In genomic region chr10:91571671-91572070, GRCh38 we compare ENCODE assay signal across 34 cellular contexts.
"Had no signal": no experiment of that assay in that cellular context is flagged by ENCODE, and none has a peak within 500 bp of the region (broad histone marks: within the 10 kb centered on the region; RNA-seq: fewer than 3 reads in every experiment).

No MANE protein-coding gene starts in this region.

- H3K27me3 ChIP-seq: ascending aorta, esophagus muscularis mucosa, right atrium auricular region, upper lobe of left lung, vagina had no signal

- H3K27ac ChIP-seq: ascending aorta, esophagus muscularis mucosa, parathyroid adenoma, right atrium auricular region, upper lobe of left lung, vagina, VCaP had no signal

- FAIRE-seq: keratinocyte, TTC549 had no signal

- H3K4me1 ChIP-seq: ascending aorta, parathyroid adenoma, upper lobe of left lung, vagina had no signal

- H3K4me1 Mint-ChIP-seq: activated naive CD8-positive, alpha-beta T cell treated with anti-CD3 and anti-CD28 coated beads for 36 hours; stimulated activated memory B cell treated with anti-CD40 and anti-IgM and Interleukin-4, amounts not matched to agents 10 μg/mL and 1 μg/mL and 100 μg/mL, for 72 hours; stimulated activated naive CD8-positive, alpha-beta T cell treated with anti-CD3 and anti-CD28 coated beads, Interleukin-15, amount 100 ng/mL, for 72 hours had no signal

- H3K4me2 ChIP-seq: smooth muscle cell had no signal

- H3K4me3 ChIP-seq: ascending aorta, esophagus muscularis mucosa, right atrium auricular region, smooth muscle cell, upper lobe of left lung, vagina had no signal

- H2AFZ ChIP-seq: parathyroid adenoma had no signal

- H3K79me2 ChIP-seq: parathyroid adenoma had no signal

- H3K9me3 Mint-ChIP-seq: activated naive CD4-positive, alpha-beta T cell treated with anti-CD3 and anti-CD28 coated beads for 36 hours; activated naive CD8-positive, alpha-beta T cell treated with anti-CD3 and anti-CD28 coated beads for 36 hours; activated T-helper 1 cell treated with anti-CD3 and anti-CD28 coated beads, Interleukin-12 subunit alpha, Interleukin-12 subunit beta, Interleukin-2, Interleukin-4 antibody, amounts not matched to agents 30 ng/mL and 10 ng/mL and 1 ng/mL, durations not matched to agents 14 hours and 24 hours and 36 hours; stimulated activated naive CD8-positive, alpha-beta T cell treated with anti-CD3 and anti-CD28 coated beads, Interleukin-15, amount 100 ng/mL, for 72 hours had no signal

- H3K4me3 Mint-ChIP-seq: activated naive CD4-positive, alpha-beta T cell treated with anti-CD3 and anti-CD28 coated beads for 36 hours; activated naive CD8-positive, alpha-beta T cell treated with anti-CD3 and anti-CD28 coated beads for 36 hours; activated T-helper 1 cell treated with anti-CD3 and anti-CD28 coated beads, Interleukin-12 subunit alpha, Interleukin-12 subunit beta, Interleukin-2, Interleukin-4 antibody, amounts not matched to agents 30 ng/mL and 10 ng/mL and 1 ng/mL, durations not matched to agents 14 hours and 24 hours and 36 hours; mesothelial cell of epicardium; naive thymus-derived CD4-positive, alpha-beta T cell; neural crest cell; stimulated activated memory B cell treated with anti-CD40 and anti-IgM and Interleukin-4, amounts not matched to agents 10 μg/mL and 1 μg/mL and 100 μg/mL, for 72 hours; stimulated activated naive CD8-positive, alpha-beta T cell treated with anti-CD3 and anti-CD28 coated beads, Interleukin-15, amount 100 ng/mL, for 72 hours; T-helper 1 cell treated with Interleukin-12 subunit alpha and Interleukin-12 subunit beta and Interleukin-4 antibody, amounts not matched to agents 30 μg/mL and 1 μg/mL, for 36 hours had no signal

- H3K9ac ChIP-seq: parathyroid adenoma had no signal

- H3K9me3 ChIP-seq: ascending aorta, esophagus muscularis mucosa, right atrium auricular region, upper lobe of left lung, vagina had no signal

- H3K36me3 Mint-ChIP-seq: activated naive CD8-positive, alpha-beta T cell treated with anti-CD3 and anti-CD28 coated beads for 36 hours; mesothelial cell of epicardium; stimulated activated memory B cell treated with anti-CD40 and anti-IgM and Interleukin-4, amounts not matched to agents 10 μg/mL and 1 μg/mL and 100 μg/mL, for 72 hours had no signal

- ATAC-seq: left colon; naive thymus-derived CD4-positive, alpha-beta T cell; stimulated activated memory B cell treated with anti-CD40 and anti-IgM and Interleukin-4, amounts not matched to agents 10 μg/mL and 1 μg/mL and 100 μg/mL, for 72 hours; stimulated activated naive CD8-positive, alpha-beta T cell treated with anti-CD3 and anti-CD28 coated beads, Interleukin-15, amount 100 ng/mL, for 72 hours had no signal

- H3K27ac Mint-ChIP-seq: activated naive CD4-positive, alpha-beta T cell treated with anti-CD3 and anti-CD28 coated beads for 36 hours; activated naive CD8-positive, alpha-beta T cell treated with anti-CD3 and anti-CD28 coated beads for 36 hours; activated T-helper 1 cell treated with anti-CD3 and anti-CD28 coated beads, Interleukin-12 subunit alpha, Interleukin-12 subunit beta, Interleukin-2, Interleukin-4 antibody, amounts not matched to agents 30 ng/mL and 10 ng/mL and 1 ng/mL, durations not matched to agents 14 hours and 24 hours and 36 hours; mesothelial cell of epicardium; naive thymus-derived CD4-positive, alpha-beta T cell; stimulated activated memory B cell treated with anti-CD40 and anti-IgM and Interleukin-4, amounts not matched to agents 10 μg/mL and 1 μg/mL and 100 μg/mL, for 72 hours; stimulated activated naive CD8-positive, alpha-beta T cell treated with anti-CD3 and anti-CD28 coated beads, Interleukin-15, amount 100 ng/mL, for 72 hours; T-helper 1 cell treated with Interleukin-12 subunit alpha and Interleukin-12 subunit beta and Interleukin-4 antibody, amounts not matched to agents 30 μg/mL and 1 μg/mL, for 36 hours had no signal

- H3K36me3 ChIP-seq: ascending aorta, esophagus muscularis mucosa, right atrium auricular region, upper lobe of left lung, vagina had no signal

- DNase-seq: activated CD4-positive, alpha-beta T cell treated with anti-CD3 and anti-CD28 coated beads for 4 hours; activated CD4-positive, alpha-beta T cell treated with anti-CD3 and anti-CD28 coated beads, Interleukin-2, amount 50 U/mL, for 4 hours; activated CD8-positive, alpha-beta memory T cell treated with anti-CD3 and anti-CD28 coated beads for 24 hours; activated effector memory CD4-positive, alpha-beta T cell treated with anti-CD3 and anti-CD28 coated beads, Interleukin-2, amount 50 U/mL, for 16 hours; activated naive CD4-positive, alpha-beta T cell treated with anti-CD3 and anti-CD28 coated beads for 36 hours; activated naive CD8-positive, alpha-beta T cell treated with anti-CD3 and anti-CD28 coated beads for 36 hours; activated T-cell treated with anti-CD3 and anti-CD28 coated beads, Interleukin-2, amount 50 U/mL, for 1 hour; caudate nucleus; head of caudate nucleus; hippocampal formation; left colon; naive thymus-derived CD4-positive, alpha-beta T cell; nucleus accumbens; stimulated activated CD4-positive, alpha-beta T cell treated with anti-CD3 and anti-CD28 coated beads, Interleukin-1b, Interleukin-23, amount 100 ng/mL, for 48 hours; stimulated activated CD4-positive, alpha-beta T cell treated with anti-CD3 and anti-CD28 coated beads, Interleukin-4, amount 100 ng/mL, for 4 hours; stimulated activated CD8-positive, alpha-beta memory T cell treated with anti-CD3 and anti-CD28 coated beads, Interleukin-4, amount 100 ng/mL, for 48 hours; stimulated activated naive CD8-positive, alpha-beta T cell treated with anti-CD3 and anti-CD28 coated beads, Interleukin-15, amount 100 ng/mL, for 72 hours; substantia nigra; T-helper 9 cell; upper lobe of left lung had no signal
